ENCODE assay signal across 24 cellular contexts in the genomic region with DNA sequence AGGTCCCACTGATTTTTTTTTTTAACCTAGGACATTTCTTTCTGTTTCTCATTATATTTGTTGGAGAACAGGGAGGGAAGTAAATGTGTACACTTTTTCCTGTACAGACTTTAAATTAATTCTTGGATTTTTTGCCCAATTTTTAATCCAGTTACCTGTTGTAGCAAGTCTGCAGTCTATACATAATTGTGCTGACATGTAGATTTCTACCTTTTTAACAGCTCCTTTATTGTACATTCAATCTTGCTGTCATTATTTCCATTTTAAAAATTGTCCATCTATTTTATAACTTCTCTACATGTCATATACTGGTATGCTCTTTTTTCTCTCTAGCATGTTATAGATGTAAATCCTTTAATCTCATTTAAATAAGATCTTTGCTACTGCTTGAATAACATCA.
DNase-seq lines count a peak whose midpoint lies in the region; ATAC-seq, FAIRE-seq and TF ChIP-seq lines count a peak whose summit lies in the region.
"Had no signal": no experiment of that assay in that cellular context is flagged by ENCODE, and none has a peak within 500 bp of the region (broad histone marks: within the 10 kb centered on the region; RNA-seq: fewer than 3 reads in every experiment).

No MANE protein-coding gene starts in this region.

- H3K9me3 ChIP-seq in A549 (no peaks in the 10 kb centered on the region), K562 (replicated peaks; ENCODE audit: control insufficient read depth, insufficient read depth, low read depth, low read length) (peaks cover 1% of the 10 kb centered on the region; the same call in 1 of the 2 replicates)
- H3K9me3 ChIP-seq: BLaER1 had no signal

- H3K27ac ChIP-seq in A549 (no peak overlapping the region), K562 (ENCODE audit: extremely low read depth, low read depth, low read length) (no peak overlapping the region)
- H3K27ac ChIP-seq: 22Rv1, BLaER1 had no signal

- BruUV-seq in K562 (replicated peaks; lab: Mats Ljungman, UMichigan) = no TSS peak

- TF ChIP-seq EP300 in A549 (IDR thresholded peaks at IDR 0.05) (no peak), K562 (IDR thresholded peaks at IDR 0.05; ENCODE audit: low read length) (no peak)

- 0 out of 3 replicates have a peak, but pooled peaks cover 4% of the 10 kb centered on the region for H3K36me3 ChIP-seq in K562 (ENCODE audit: control insufficient read depth, insufficient read depth, low read length)
- H3K36me3 ChIP-seq: BE2C, BLaER1 had no signal

- H3K9ac ChIP-seq in K562 (ENCODE audit: insufficient read depth in 1 of 2, low read depth in 2 of 2, low read length in 2 of 2) = no peak overlapping the region
- H3K9ac ChIP-seq: BLaER1 had no signal

- peaks cover 33% of the 10 kb centered on the region; the same call in 2 of the 3 replicates for H3K79me2 ChIP-seq in K562 (ENCODE audit: control insufficient read depth, insufficient read depth, low read length)

- POLR2A ChIA-PET in A549 (lab: Yijun Ruan, JAX) (no interaction called here), K562 (lab: Yijun Ruan, JAX) (no interaction called here)

- intact Hi-C loops in K562 (cut with micrococcal nuclease) = no loop called here

- H4K20me1 ChIP-seq in K562 (replicated peaks; ENCODE audit: control insufficient read depth, insufficient read depth, low read length) = no peaks in the 10 kb centered on the region
- H4K20me1 ChIP-seq: BLaER1 had no signal

- in situ Hi-C loops in K562 (cut with MboI) = loop anchor here (10.0 kb wide), 1 partner anchor 612 kb away; no protein-coding TSS in a partner anchor

- H3K4me2 ChIP-seq in A549 (no peak overlapping the region), K562 (ENCODE audit: insufficient read depth, low read length) (no peak overlapping the region)
- H3K4me2 ChIP-seq: BLaER1 had no signal

- CTCF ChIA-PET in A549 (lab: Yijun Ruan, JAX) (no interaction called here), K562 (lab: Yijun Ruan, JAX; ENCODE audit: low intra/inter-chr PET ratio) (no interaction called here)

- TF ChIP-seq POLR2A in A549 (IDR thresholded peaks at IDR 0.05; ENCODE audit: low read length) (no peak), K562 (conservative IDR thresholded peaks at IDR 0.05) (no peak)

- ATAC-seq in A549 (no peak), K562 (no peak)
- ATAC-seq: GM12878 had no signal

- H3K4me1 ChIP-seq in A549 = no peaks in the 10 kb centered on the region
- no peaks in the 10 kb centered on the region for H3K4me1 ChIP-seq in K562 (replicated peaks in 1 of 2; ENCODE audit: control insufficient read depth in 2 of 2, insufficient read depth in 2 of 2, low read length in 2 of 2)
- H3K4me1 ChIP-seq: BLaER1 had no signal

- H2AFZ ChIP-seq in K562 (ENCODE audit: low read depth, low read length) = no peak overlapping the region

- peak; percentile 12 for DNase-seq in NCI-H82 (lab: John Stamatoyannopoulos, UW)
- no peak for DNase-seq in NCI-H82 treated with DMSO at 0.1 percent for 48 hours (lab: John Stamatoyannopoulos, UW; ENCODE audit: unreplicated experiment)
- DNase-seq in A549 (ENCODE audit: low read depth in 1 of 2, low spot score in 1 of 2) = no peak
- DNase-seq in K562 (ENCODE audit: extremely low read depth in 1 of 4, low spot score in 3 of 4) = no peak
- no peak for DNase-seq in RPMI8226
- DNase-seq: ACHN; BE2C; C1 segment of cervical spinal cord; CD4-positive, alpha-beta memory T cell; CD4-positive, CD25-positive, alpha-beta regulatory T cell; CD8-positive, alpha-beta memory T cell; COR-L47; DMS 273 treated with DMSO at 0.1 percent for 48 hours; DMS153; DMS53; DMS79; DND-41; EL; GDM1 had no signal

- no peak for TF ChIP-seq CTCF in A549 (IDR thresholded peaks at IDR 0.05)
- TF ChIP-seq CTCF in K562 (IDR thresholded peaks at IDR 0.05 in 2 of 3, conservative IDR thresholded peaks at IDR 0.05 in 1 of 3; ENCODE audit: insufficient read depth in 2 of 3, low read depth in 1 of 3, low read length in 3 of 3) = no peak

- H3K9me1 ChIP-seq in K562 (ENCODE audit: control insufficient read depth, insufficient read depth, low read length) = no peaks in the 10 kb centered on the region

- FAIRE-seq in A549 (lab: Jason Lieb, UNC) (no peak), K562 (lab: Jason Lieb, UNC) (no peak)
- FAIRE-seq: GM12878, GM12892, GM18507 had no signal

- TF ChIP-seq RAD21 in A549 (conservative IDR thresholded peaks at IDR 0.05 in 1 of 2, IDR thresholded peaks at IDR 0.05 in 1 of 2) (no peak), K562 (CRISPR knock-in tag; conservative IDR thresholded peaks at IDR 0.05 in 1 of 2, IDR thresholded peaks at IDR 0.05 in 1 of 2) (no peak)

- no peak overlapping the region for H3K4me3 ChIP-seq in A549
- H3K4me3 ChIP-seq in K562 = no peak overlapping the region
- H3K4me3 ChIP-seq: BLaER1, GM12878 had no signal

- H3K27me3 ChIP-seq in K562 (ENCODE audit: control insufficient read depth in 2 of 2, insufficient read depth in 2 of 2, low read length in 2 of 2) = no peaks in the 10 kb centered on the region
- H3K27me3 ChIP-seq: BE2C, BLaER1 had no signal

TF ChIP-seq in A549, 52 proteins besides CTCF, POLR2A, EP300 and RAD21:
- TF ChIP-seq, protein P1, sequence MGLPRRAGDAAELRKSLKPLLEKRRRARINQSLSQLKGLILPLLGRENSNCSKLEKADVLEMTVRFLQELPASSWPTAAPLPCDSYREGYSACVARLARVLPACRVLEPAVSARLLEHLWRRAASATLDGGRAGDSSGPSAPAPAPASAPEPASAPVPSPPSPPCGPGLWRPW (IDR thresholded peaks at IDR 0.05) = no peak
- no peak for TF ChIP-seq EHMT2 (IDR thresholded peaks at IDR 0.05; ENCODE audit: low read depth)
- peak; percentile 50 for TF ChIP-seq MAFK (IDR thresholded peaks at IDR 0.05; ENCODE audit: partially characterized antibody)
- TF ChIP-seq ZNF302 (CRISPR knock-in tag; IDR thresholded peaks at IDR 0.05) = no peak
- TF ChIP-seq, protein P2, sequence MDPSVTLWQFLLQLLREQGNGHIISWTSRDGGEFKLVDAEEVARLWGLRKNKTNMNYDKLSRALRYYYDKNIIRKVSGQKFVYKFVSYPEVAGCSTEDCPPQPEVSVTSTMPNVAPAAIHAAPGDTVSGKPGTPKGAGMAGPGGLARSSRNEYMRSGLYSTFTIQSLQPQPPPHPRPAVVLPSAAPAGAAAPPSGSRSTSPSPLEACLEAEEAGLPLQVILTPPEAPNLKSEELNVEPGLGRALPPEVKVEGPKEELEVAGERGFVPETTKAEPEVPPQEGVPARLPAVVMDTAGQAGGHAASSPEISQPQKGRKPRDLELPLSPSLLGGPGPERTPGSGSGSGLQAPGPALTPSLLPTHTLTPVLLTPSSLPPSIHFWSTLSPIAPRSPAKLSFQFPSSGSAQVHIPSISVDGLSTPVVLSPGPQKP (IDR thresholded peaks at IDR 0.05; ENCODE audit: low read depth, low read length) = no peak
- TF ChIP-seq, protein P3, sequence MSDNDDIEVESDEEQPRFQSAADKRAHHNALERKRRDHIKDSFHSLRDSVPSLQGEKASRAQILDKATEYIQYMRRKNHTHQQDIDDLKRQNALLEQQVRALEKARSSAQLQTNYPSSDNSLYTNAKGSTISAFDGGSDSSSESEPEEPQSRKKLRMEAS (IDR thresholded peaks at IDR 0.05) = no peak
- no peak for TF ChIP-seq ZSCAN20 (CRISPR knock-in tag; IDR thresholded peaks at IDR 0.05)

TF ChIP-seq in K562, 482 proteins besides CTCF, POLR2A, EP300 and RAD21 (continues in another document):
- no peak for TF ChIP-seq HDAC1 (IDR thresholded peaks at IDR 0.05)
- TF ChIP-seq ZNF316 (IDR thresholded peaks at IDR 0.05) = peak; percentile 67
- 0 out of 2 replicates have a peak, but pooled peaks have one; percentile 14 for TF ChIP-seq MAFG (tag; conservative IDR thresholded peaks at IDR 0.05)
